Comparison of ENCODE assay signal across 21 cellular contexts in genomic region chr2:111970453-111970852, GRCh38.
DNase-seq lines count a peak whose midpoint lies in the region; ATAC-seq, FAIRE-seq and TF ChIP-seq lines count a peak whose summit lies in the region.
"Had no signal": no experiment of that assay in that cellular context is flagged by ENCODE, and none has a peak within 500 bp of the region (broad histone marks: within the 10 kb centered on the region; RNA-seq: fewer than 3 reads in every experiment).

No MANE protein-coding gene starts in this region.

- FAIRE-seq in HepG2 (lab: Jason Lieb, UNC) = no peak
- no peak for FAIRE-seq in K562 (lab: Jason Lieb, UNC)
- FAIRE-seq: A549, D721Med, GM12878, GM12892, GM18507 had no signal

- ATAC-seq in HepG2 (no peak), right lobe of liver (no peak), K562 (no peak), left cardiac atrium (no peak)
- ATAC-seq: A549; CD8-positive, alpha-beta T cell; GM12878 had no signal

- TF ChIP-seq EP300 in HepG2 (IDR thresholded peaks at IDR 0.05; ENCODE audit: low read depth in 2 of 2, low read length in 2 of 2) (no peak), HepG2 (CRISPR knock-in tag; IDR thresholded peaks at IDR 0.05; ENCODE audit: borderline replicate concordance) (no peak), K562 (IDR thresholded peaks at IDR 0.05; ENCODE audit: low read length) (no peak)

- H3K4me3 ChIP-seq in HepG2 (replicated peaks in 1 of 3; ENCODE audit: insufficient read depth in 1 of 3, low read depth in 2 of 3, low read length in 3 of 3) (no peak overlapping the region), right lobe of liver (no peak overlapping the region), K562 (no peak overlapping the region)
- H3K4me3 ChIP-seq: A549; BLaER1 treated with 17β-estradiol and CSF1 and Interleukin-3, amounts not matched to agents 10 nM and 100 nM; GM12878 had no signal

- no peaks in the 10 kb centered on the region for H4K20me1 ChIP-seq in HepG2 (ENCODE audit: insufficient read depth, low read length)
- H4K20me1 ChIP-seq in K562 (replicated peaks; ENCODE audit: control insufficient read depth, insufficient read depth, low read length) = no peaks in the 10 kb centered on the region; the same call in 1 of the 2 replicates

- H3K9ac ChIP-seq in HepG2 (ENCODE audit: insufficient read depth, low read depth, low read length) = no peak overlapping the region
- no peak overlapping the region for H3K9ac ChIP-seq in K562 (ENCODE audit: insufficient read depth in 1 of 2, low read depth in 2 of 2, low read length in 2 of 2)
- H3K9ac ChIP-seq: BLaER1 treated with 17β-estradiol and CSF1 and Interleukin-3, amounts not matched to agents 10 nM and 100 nM had no signal

- H3K9me3 ChIP-seq in HepG2 (ENCODE audit: low read length) = no peaks in the 10 kb centered on the region
- H3K9me3 ChIP-seq in right lobe of liver = no peaks in the 10 kb centered on the region
- no peaks in the 10 kb centered on the region for H3K9me3 ChIP-seq in K562 (replicated peaks; ENCODE audit: control insufficient read depth, insufficient read depth, low read depth, low read length)
- H3K9me3 ChIP-seq: A549, Caco-2 had no signal

- H3K4me1 ChIP-seq in HepG2 (ENCODE audit: insufficient read depth, low read length) (peaks cover 29% of the 10 kb centered on the region), right lobe of liver (peaks cover 0 to 11% (median 4%) of the 10 kb centered on the region in 4 donors), K562 (replicated peaks in 1 of 2; ENCODE audit: control insufficient read depth in 2 of 2, insufficient read depth in 2 of 2, low read length in 2 of 2) (peaks cover 0 to 13% of the 10 kb centered on the region in 2 experiments; a peak in 3 of 5 replicates)

- no peaks in the 10 kb centered on the region for H3K9me1 ChIP-seq in K562 (ENCODE audit: control insufficient read depth, insufficient read depth, low read length)

- no peak overlapping the region for H2AFZ ChIP-seq in HepG2 (ENCODE audit: low read length)
- H2AFZ ChIP-seq in K562 (ENCODE audit: low read depth, low read length) = no peak overlapping the region

- TF ChIP-seq RAD21 in HepG2 (CRISPR knock-in tag; IDR thresholded peaks at IDR 0.05) (no peak), K562 (CRISPR knock-in tag; conservative IDR thresholded peaks at IDR 0.05 in 1 of 2, IDR thresholded peaks at IDR 0.05 in 1 of 2) (no peak)

- no peaks in the 10 kb centered on the region for H3K27me3 ChIP-seq in HepG2 (ENCODE audit: control insufficient read depth in 1 of 2, insufficient read depth in 2 of 2, low read length in 2 of 2)
- no peaks in the 10 kb centered on the region for H3K27me3 ChIP-seq in right lobe of liver
- H3K27me3 ChIP-seq in K562 (ENCODE audit: control insufficient read depth in 2 of 2, insufficient read depth in 2 of 2, low read length in 2 of 2) = peaks cover 0 to 4% of the 10 kb centered on the region in 2 experiments; a peak in 1 of 5 replicates
- H3K27me3 ChIP-seq: BLaER1 treated with 17β-estradiol and CSF1 and Interleukin-3, amounts not matched to agents 10 nM and 100 nM had no signal

- intact Hi-C loops in HepG2 (cut with micrococcal nuclease; ENCODE audit: unreplicated experiment) = no loop called here
- intact Hi-C loops in right lobe of liver (cut with DNase I) = no loop called here
- intact Hi-C loops in K562 (cut with micrococcal nuclease) = no loop called here
- intact Hi-C loops in left cardiac atrium (cut with DNase I) = loop anchor here in 1 of 2 donors (10.0 kb wide), 1 partner anchor 66 kb away; no protein-coding TSS in a partner anchor

- no peak overlapping the region for H3K27ac ChIP-seq in HepG2 (ENCODE audit: extremely low read length, insufficient read depth, low read length)
- H3K27ac ChIP-seq in right lobe of liver = no peak overlapping the region
- no peak overlapping the region for H3K27ac ChIP-seq in K562 (ENCODE audit: extremely low read depth, low read depth, low read length)
- H3K27ac ChIP-seq: 22Rv1; A549; BLaER1 treated with 17β-estradiol and CSF1 and Interleukin-3, amounts not matched to agents 10 nM and 100 nM; C4-2B had no signal

- no TSS peak for BruUV-seq in HepG2 (replicated peaks; lab: Mats Ljungman, UMichigan)
- no TSS peak for BruUV-seq in K562 (replicated peaks; lab: Mats Ljungman, UMichigan)

- TF ChIP-seq CTCF in HepG2 (CRISPR knock-in tag; IDR thresholded peaks at IDR 0.05) (no peak), right lobe of liver (IDR thresholded peaks at IDR 0.05) (no peak), K562 (IDR thresholded peaks at IDR 0.05 in 2 of 3, conservative IDR thresholded peaks at IDR 0.05 in 1 of 3; ENCODE audit: insufficient read depth in 2 of 3, low read depth in 1 of 3, low read length in 3 of 3) (no peak)

- CTCF ChIA-PET in HepG2 (lab: Yijun Ruan, JAX; ENCODE audit: low intra/inter-chr PET ratio, low total read pairs) = no interaction called here
- CTCF ChIA-PET in K562 (lab: Yijun Ruan, JAX; ENCODE audit: low intra/inter-chr PET ratio) = no interaction called here

- no peak for TF ChIP-seq POLR2A in HepG2 (IDR thresholded peaks at IDR 0.05; ENCODE audit: insufficient read depth in 1 of 2, low read depth in 2 of 2, low read length in 2 of 2)
- no peak for TF ChIP-seq POLR2A in right lobe of liver (IDR thresholded peaks at IDR 0.05)
- TF ChIP-seq POLR2A in K562 (conservative IDR thresholded peaks at IDR 0.05) = no peak

- peaks cover 21 to 72% of the 10 kb centered on the region in 2 experiments for H3K36me3 ChIP-seq in HepG2 (replicated peaks in 1 of 2; ENCODE audit: control insufficient read depth in 1 of 2, insufficient read depth in 2 of 2, low read length in 2 of 2)
- peaks cover 0 to 23% (median 8%) of the 10 kb centered on the region in 4 donors for H3K36me3 ChIP-seq in right lobe of liver
- H3K36me3 ChIP-seq in K562 (ENCODE audit: control insufficient read depth, insufficient read depth, low read length) = no peaks in the 10 kb centered on the region

- POLR2A ChIA-PET in HepG2 (lab: Yijun Ruan, JAX) = no interaction called here
- POLR2A ChIA-PET in K562 (lab: Yijun Ruan, JAX) = no interaction called here

- H3K4me2 ChIP-seq in HepG2 (ENCODE audit: low read depth, low read length) = no peak overlapping the region
- no peak overlapping the region for H3K4me2 ChIP-seq in K562 (ENCODE audit: insufficient read depth, low read length)
- H3K4me2 ChIP-seq: A549; BLaER1 treated with 17β-estradiol and CSF1 and Interleukin-3, amounts not matched to agents 10 nM and 100 nM had no signal

- 97% methylated on average over 1 of the region's 1 CpG for WGBS in HepG2 (ENCODE audit: low lambda C conversion rate)
- whole genome bisulfite sequencing in right lobe of liver (ENCODE audit: insufficient coverage, low coverage, low lambda C conversion rate, missing lambda C conversion rate) = 93% methylated on average over 1 of the region's 1 CpG
- WGBS in K562 (ENCODE audit: insufficient coverage, low coverage, missing lambda C conversion rate) = 0% methylated on average over 1 of the region's 1 CpG

- in situ Hi-C loops in HepG2 (cut with HindIII; ENCODE audit: extremely low pct_ligation_motif_present, low pct_unique_long_range_greater_than_20kb) = no loop called here
- in situ Hi-C loops in K562 (cut with MboI) = no loop called here

- H3K79me2 ChIP-seq in HepG2 (ENCODE audit: insufficient read depth, low read length) (no peaks in the 10 kb centered on the region), K562 (ENCODE audit: control insufficient read depth, insufficient read depth, low read length) (no peaks in the 10 kb centered on the region)

- DNase-seq in HepG2 (ENCODE audit: low spot score) (no peak), right lobe of liver (no peak), K562 (ENCODE audit: extremely low read depth in 1 of 4, low spot score in 3 of 4) (no peak), DMS79 (lab: John Stamatoyannopoulos, UW) (no peak), left cardiac atrium (no peak)
- DNase-seq: AML-193; Caco-2; Calu3; CD4-positive, alpha-beta T cell; CD8-positive, alpha-beta T cell; DND-41; EL; GDM1 had no signal

TF ChIP-seq in HepG2, 621 proteins besides CTCF, POLR2A, EP300 and RAD21:
- TF ChIP-seq ZBTB42 (CRISPR knock-in tag; IDR thresholded peaks at IDR 0.05) (no peak), PCBP2 (optimal IDR thresholded peaks at IDR 0.05; ENCODE audit: low read depth, low read length, poor library complexity, severe bottlenecking) (peak; percentile 59), HNRNPK (IDR thresholded peaks at IDR 0.05; ENCODE audit: low read depth, low read length, poor library complexity, severe bottlenecking) (peak; percentile 93)

TF ChIP-seq in K562, 482 proteins besides CTCF, POLR2A, EP300 and RAD21:
- TF ChIP-seq POLR2AphosphoS2 (IDR thresholded peaks at IDR 0.05; ENCODE audit: low read length) (no peak), PCBP1 (IDR thresholded peaks at IDR 0.05; ENCODE audit: low read depth, low read length, poor library complexity, severe bottlenecking) (peak; percentile 39), ZNF263 (CRISPR knock-in tag; IDR thresholded peaks at IDR 0.05; ENCODE audit: borderline replicate concordance) (peak; percentile 93)

Comparison
In these comparisons a context has a peak if more than half of its experiments do, and no peak if none do; other contexts are left out.
1. Of the 241 proteins assayed by ChIP-seq in both HepG2 and K562: peak only in HepG2: HNRNPK and PCBP2; only in K562: PCBP1 and ZNF263; in both: none; in neither: 237.